21 cellular contexts compared by ENCODE assay signal in the genomic region with DNA sequence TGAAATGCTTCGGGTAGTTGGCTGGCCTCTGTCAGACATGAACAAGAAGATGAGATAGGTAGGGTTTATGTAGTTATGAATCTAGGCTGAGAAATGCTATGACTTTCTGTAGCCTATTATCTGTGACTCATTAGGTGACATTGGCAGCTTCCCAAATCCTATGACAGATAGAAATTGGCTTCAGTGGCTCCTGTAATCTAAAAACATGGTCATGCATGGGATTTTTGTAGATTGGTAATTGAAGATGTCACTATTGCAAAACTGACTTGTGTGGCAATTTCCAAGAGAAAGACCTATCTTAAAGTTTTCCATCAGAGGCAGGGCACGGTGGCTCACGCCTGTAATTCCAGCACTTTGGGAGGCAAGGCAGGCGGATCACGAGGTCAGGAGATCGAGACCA. TPM values are rescaled to one million over a fixed set of nuclear protein-coding genes. Genes with fewer than 3 reads are reported as not detected.
DNase-seq lines count a peak whose midpoint lies in the region; ATAC-seq and TF ChIP-seq lines count a peak whose summit lies in the region.
"Had no signal": no experiment of that assay in that cellular context is flagged by ENCODE, and none has a peak within 500 bp of the region (broad histone marks: within the 10 kb centered on the region; RNA-seq: fewer than 3 reads in every experiment).

No MANE protein-coding gene starts in this region.

- peaks cover 13% of the 10 kb centered on the region for H3K36me3 ChIP-seq in PC-3 (ENCODE audit: low read depth, low read length)
- H3K36me3 ChIP-seq in psoas muscle (ENCODE audit: insufficient read depth in 1 of 2, low read depth in 1 of 2): peaks cover 13 to 100% of the 10 kb centered on the region in 2 donors
- H3K36me3 ChIP-seq in esophagus muscularis mucosa: peaks cover 55 to 100% (median 82%) of the 10 kb centered on the region in 4 donors

- TF ChIP-seq EP300 in esophagus muscularis mucosa (IDR thresholded peaks at IDR 0.05): no peak

- H3K79me2 ChIP-seq in PC-3 (ENCODE audit: low read length): no peaks in the 10 kb centered on the region

- H3K9me3 ChIP-seq in PC-3 (ENCODE audit: low read length) (no peaks in the 10 kb centered on the region), psoas muscle (no peaks in the 10 kb centered on the region), esophagus muscularis mucosa (no peaks in the 10 kb centered on the region)

- no peak overlapping the region for H2AFZ ChIP-seq in PC-3 (ENCODE audit: low read length)
- H2AFZ ChIP-seq: PC-9 had no signal

- intact Hi-C loops in PC-3 (cut with micrococcal nuclease): loop anchor here (5.0 kb wide), 1 partner anchor 145 kb away; the partner anchor contains the start of gene ARHGEF12
- intact Hi-C loops in psoas muscle (cut with DNase I): no loop called here
- intact Hi-C loops in left ventricle myocardium superior (cut with micrococcal nuclease): loop anchor here (10.0 kb wide), 1 partner anchor 47 kb away; no protein-coding TSS in a partner anchor
- intact Hi-C loops in esophagus muscularis mucosa (cut with DNase I): no loop called here

- DNase-seq in DMS53 (lab: John Stamatoyannopoulos, UW): peak; percentile 20
- no peak for DNase-seq in DMS53 treated with DMSO at 0.1 percent for 48 hours (lab: John Stamatoyannopoulos, UW; ENCODE audit: unreplicated experiment)
- DNase-seq in PC-3: peak; percentile 65
- DNase-seq in epithelial cell of esophagus (ENCODE audit: low read depth): peak; percentile 29
- DNase-seq in psoas muscle: no peak
- DNase-seq in HPDE6-E6E7 (ENCODE audit: extremely low spot score): no peak
- DNase-seq in left ventricle myocardium superior: no peak
- no peak for DNase-seq in esophagus muscularis mucosa (ENCODE audit: extremely low spot score)
- DNase-seq: activated CD4-positive, CD25-positive, alpha-beta regulatory T cell treated with anti-CD3 and anti-CD28 coated beads, Interleukin-2, amount 50 U/mL, for 72 hours; activated CD8-positive, alpha-beta memory T cell treated with anti-CD3 and anti-CD28 coated beads for 24 hours; C1 segment of cervical spinal cord; DMS153; foreskin melanocyte; NCI-H526 treated with DMSO at 0.1 percent for 48 hours; stimulated activated CD4-positive, alpha-beta T cell treated with anti-CD3 and anti-CD28 coated beads, Interleukin-4, amount 100 ng/mL, for 24 hours had no signal

- no peaks in the 10 kb centered on the region for H3K4me1 ChIP-seq in PC-3 (ENCODE audit: insufficient read depth, low read length)
- no peaks in the 10 kb centered on the region for H3K4me1 ChIP-seq in psoas muscle
- no peaks in the 10 kb centered on the region for H3K4me1 ChIP-seq in esophagus muscularis mucosa

- no TSS peak for BruUV-seq in PC-3 (replicated peaks; lab: Mats Ljungman, UMichigan)

- no peaks in the 10 kb centered on the region for H3K9me2 ChIP-seq in PC-3 (replicated peaks; ENCODE audit: low read length)

- CTCF ChIA-PET in PC-3 (lab: Charles Lee): no interaction called here

- H3K4me3 ChIP-seq in PC-3 (ENCODE audit: low read length): no peak overlapping the region
- H3K4me3 ChIP-seq in epithelial cell of esophagus (ENCODE audit: low read length): no peak overlapping the region
- no peak overlapping the region for H3K4me3 ChIP-seq in psoas muscle
- H3K4me3 ChIP-seq in esophagus muscularis mucosa: no peak overlapping the region
- H3K4me3 ChIP-seq: PC-9 had no signal

- H3K9ac ChIP-seq in PC-3 (ENCODE audit: low read length): no peak overlapping the region
- H3K9ac ChIP-seq: KMS-11 had no signal

- no peak for TF ChIP-seq CTCF in PC-3 (conservative IDR thresholded peaks at IDR 0.05; ENCODE audit: low read depth, low read length)
- TF ChIP-seq CTCF in epithelial cell of esophagus (IDR thresholded peaks at IDR 0.05; ENCODE audit: insufficient read depth, low read depth, low read length, missing control alignments): no peak
- no peak for TF ChIP-seq CTCF in psoas muscle (IDR thresholded peaks at IDR 0.05)
- no peak for TF ChIP-seq CTCF in esophagus muscularis mucosa (IDR thresholded peaks at IDR 0.05)

- peak; percentile 48; the same call in 1 of the 2 replicates for ATAC-seq in PC-3
- ATAC-seq in psoas muscle: peak; percentile 25 to 56 (median 34)
- no peak for ATAC-seq in left ventricle myocardium superior
- ATAC-seq: natural killer cell treated with Interleukin-12 subunit alpha and Interleukin-12 subunit beta and Interleukin-15 and Interleukin-18, amount 100 ng/mL, for 72 hours had no signal

- no peaks in the 10 kb centered on the region for H4K20me1 ChIP-seq in PC-3 (ENCODE audit: low read length)

- no peak overlapping the region for H3K4me2 ChIP-seq in PC-3 (ENCODE audit: low read length)
- H3K4me2 ChIP-seq: KMS-11, PC-9 had no signal

- no peaks in the 10 kb centered on the region for H3F3A ChIP-seq in PC-3 (ENCODE audit: low read length, unreplicated experiment)

- H3K27me3 ChIP-seq in PC-3 (ENCODE audit: low read length) (no peaks in the 10 kb centered on the region), psoas muscle (ENCODE audit: insufficient read depth in 3 of 3, low read length in 2 of 3) (no peaks in the 10 kb centered on the region), esophagus muscularis mucosa (no peaks in the 10 kb centered on the region)

- no peak overlapping the region for H3K27ac ChIP-seq in PC-3 (ENCODE audit: low read length)
- no peak overlapping the region for H3K27ac ChIP-seq in psoas muscle
- H3K27ac ChIP-seq in esophagus muscularis mucosa (replicated peaks in 1 of 4): no peak overlapping the region
- H3K27ac ChIP-seq: 22Rv1, KMS-11, PC-9 had no signal

- POLR2A ChIA-PET in PC-3 (lab: Charles Lee; ENCODE audit: unreplicated experiment): no interaction called here

- WGBS in psoas muscle, 3 donors: 86 to 99% (median 95%) methylated on average over 6 of the region's 6 CpGs
- WGBS in esophagus muscularis mucosa: 92% methylated on average over 6 of the region's 6 CpGs

- no peak for TF ChIP-seq POLR2A in esophagus muscularis mucosa (IDR thresholded peaks at IDR 0.05; ENCODE audit: low read depth)

RNA-seq across cellular contexts. Expression of gene GRIK4, which starts 29.4 kb away (rescaled TPM):
- total RNA-seq in PC-3 (2014; rRNA removed): not detected in 2 replicates
- under 1 TPM in 1 of 4 donors, not detected in 3; 0.11 TPM for total RNA-seq in psoas muscle
- under 1 TPM in 2 of 3 donors, not detected in 1; 0.04 TPM for polyA plus RNA-seq in psoas muscle
- total RNA-seq in left ventricle myocardium superior: 0.22 TPM
- total RNA-seq in esophagus muscularis mucosa: under 1 TPM; 0.13 to 0.83 (median 0.43) TPM
- total RNA-seq: PC-9, progenitor cell of endocrine pancreas, SK-MEL-5 had no signal

Comparison
In these comparisons a context has a peak if more than half of its experiments do, and no peak if none do; other contexts are left out.
1. DNase-seq: peak in DMS53 (single experiment), PC-3 (single experiment) and epithelial cell of esophagus (single experiment); none in DMS53 treated with DMSO at 0.1 percent for 48 hours (single experiment), psoas muscle (0 of 2), HPDE6-E6E7 (single experiment), left ventricle myocardium superior (single experiment) and esophagus muscularis mucosa (single experiment).
2. intact Hi-C loops: an anchor here in PC-3 (5.0 kb wide) and left ventricle myocardium superior (10.0 kb wide); none called in psoas muscle and esophagus muscularis mucosa.